ENCODE assay signal across 20 cellular contexts in the genomic region with DNA sequence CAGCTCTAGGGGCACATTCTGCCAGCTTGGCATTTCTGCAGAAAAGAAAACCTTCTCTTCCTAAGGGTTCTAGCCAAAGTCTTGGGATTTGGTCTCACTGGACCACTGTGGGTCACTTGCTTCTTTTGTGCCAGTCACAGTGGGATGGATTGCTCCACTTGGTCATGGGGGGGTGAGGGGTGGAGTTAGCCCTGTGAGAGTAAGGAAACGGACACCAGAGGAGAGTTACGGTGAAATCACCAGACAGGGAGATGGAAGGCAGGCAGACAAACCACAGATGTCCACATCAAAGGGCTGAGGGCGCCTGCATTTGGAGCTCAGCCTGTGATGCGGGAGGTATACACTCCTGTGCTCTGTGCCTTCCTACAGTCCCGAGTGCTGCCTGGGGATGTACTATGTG. TPM values are rescaled to one million over a fixed set of nuclear protein-coding genes. Genes with fewer than 3 reads are reported as not detected.
"Had no signal": no experiment of that assay in that cellular context is flagged by ENCODE, and none has a peak within 500 bp of the region (broad histone marks: within the 10 kb centered on the region; RNA-seq: fewer than 3 reads in every experiment).

No MANE protein-coding gene starts in this region.

- H3K9me3 ChIP-seq: adrenal gland had no signal

- ATAC-seq: activated T-helper 17 cell treated with anti-CD3 and anti-CD28 coated beads, Interleukin-2, amount 50 U/mL, for 72 hours; naive thymus-derived CD8-positive, alpha-beta T cell; stimulated activated naive CD8-positive, alpha-beta T cell treated with anti-CD3 and anti-CD28 coated beads, Interleukin-15, amount 100 ng/mL, for 72 hours had no signal

- H3K36me3 ChIP-seq: adrenal gland had no signal

- H3K4me1 ChIP-seq: adrenal gland had no signal

- DNase-seq: activated B cell treated with CpG ODN at 0.5 μM for 24 hours; activated CD4-positive, alpha-beta T cell treated with anti-CD3 and anti-CD28 coated beads, Interleukin-2, amount 10 ng/mL, durations not matched to agents 7 days and 5 days; activated CD8-positive, alpha-beta memory T cell treated with anti-CD3 and anti-CD28 coated beads for 24 hours; activated naive CD4-positive, alpha-beta T cell treated with anti-CD3 and anti-CD28 coated beads, Interleukin-2, amount 50 U/mL, for 16 hours; glutamatergic neuron; immature natural killer cell; left cardiac atrium; naive thymus-derived CD8-positive, alpha-beta T cell; occipital lobe; stimulated activated CD4-positive, alpha-beta T cell treated with anti-CD3 and anti-CD28 coated beads, Interleukin-15, amount 100 ng/mL, for 24 hours; stimulated activated CD4-positive, alpha-beta T cell treated with anti-CD3 and anti-CD28 coated beads, Interleukin-4, amount 100 ng/mL, for 24 hours; stimulated activated naive CD8-positive, alpha-beta T cell treated with anti-CD3 and anti-CD28 coated beads, Interleukin-15, amount 100 ng/mL, for 72 hours had no signal

- H3K4me1 Mint-ChIP-seq: activated B cell treated with CpG ODN at 0.5 μM for 24 hours; activated CD4-positive, alpha-beta T cell treated with anti-CD3 and anti-CD28 coated beads, Interleukin-2, amount 10 ng/mL, durations not matched to agents 7 days and 5 days; activated T-helper 17 cell treated with anti-CD3 and anti-CD28 coated beads, Interleukin-2, amount 50 U/mL, for 72 hours; naive thymus-derived CD8-positive, alpha-beta T cell; stimulated activated naive CD8-positive, alpha-beta T cell treated with anti-CD3 and anti-CD28 coated beads, Interleukin-15, amount 100 ng/mL, for 72 hours had no signal

- H3K27me3 Mint-ChIP-seq: activated T-helper 17 cell treated with anti-CD3 and anti-CD28 coated beads, Interleukin-2, amount 50 U/mL, for 72 hours; stimulated activated naive CD8-positive, alpha-beta T cell treated with anti-CD3 and anti-CD28 coated beads, Interleukin-15, amount 100 ng/mL, for 72 hours had no signal

- H3K4me3 Mint-ChIP-seq: activated B cell treated with CpG ODN at 0.5 μM for 24 hours; activated CD4-positive, alpha-beta T cell treated with anti-CD3 and anti-CD28 coated beads, Interleukin-2, amount 10 ng/mL, durations not matched to agents 7 days and 5 days; activated T-helper 17 cell treated with anti-CD3 and anti-CD28 coated beads, Interleukin-2, amount 50 U/mL, for 72 hours; immature natural killer cell; naive thymus-derived CD8-positive, alpha-beta T cell; stimulated activated naive CD8-positive, alpha-beta T cell treated with anti-CD3 and anti-CD28 coated beads, Interleukin-15, amount 100 ng/mL, for 72 hours had no signal

- H3K4me3 ChIP-seq: adrenal gland, dorsolateral prefrontal cortex, lung had no signal

- H3K27me3 ChIP-seq: adrenal gland, dorsolateral prefrontal cortex had no signal

- H3K27ac Mint-ChIP-seq: activated B cell treated with CpG ODN at 0.5 μM for 24 hours; activated CD4-positive, alpha-beta T cell treated with anti-CD3 and anti-CD28 coated beads, Interleukin-2, amount 10 ng/mL, durations not matched to agents 7 days and 5 days; activated T-helper 17 cell treated with anti-CD3 and anti-CD28 coated beads, Interleukin-2, amount 50 U/mL, for 72 hours; immature natural killer cell; naive thymus-derived CD8-positive, alpha-beta T cell; stimulated activated naive CD8-positive, alpha-beta T cell treated with anti-CD3 and anti-CD28 coated beads, Interleukin-15, amount 100 ng/mL, for 72 hours had no signal

- H3K27ac ChIP-seq: adrenal gland had no signal

RNA-seq across cellular contexts. Expression of gene PIWIL3, which starts 42.3 kb away (rescaled TPM):
- total RNA-seq: activated B cell treated with CpG ODN at 0.5 μM for 24 hours; activated CD4-positive, alpha-beta T cell treated with anti-CD3 and anti-CD28 coated beads, Interleukin-2, amount 10 ng/mL, durations not matched to agents 7 days and 5 days; activated T-helper 17 cell treated with anti-CD3 and anti-CD28 coated beads, Interleukin-2, amount 50 U/mL, for 72 hours; adrenal gland; left cardiac atrium; lung; mononuclear cell; naive thymus-derived CD8-positive, alpha-beta T cell; pulmonary artery endothelial cell; T-helper 1 cell treated with Interleukin-12 subunit alpha and Interleukin-12 subunit beta and Interleukin-4 antibody, amounts not matched to agents 30 ng/mL and 1 ng/mL, for 36 hours had no signal
- polyA plus RNA-seq: adrenal gland; esophagus; immature natural killer cell; lung; naive thymus-derived CD8-positive, alpha-beta T cell had no signal
